ENCODE assay signal across 8 cellular contexts in the genomic region with DNA sequence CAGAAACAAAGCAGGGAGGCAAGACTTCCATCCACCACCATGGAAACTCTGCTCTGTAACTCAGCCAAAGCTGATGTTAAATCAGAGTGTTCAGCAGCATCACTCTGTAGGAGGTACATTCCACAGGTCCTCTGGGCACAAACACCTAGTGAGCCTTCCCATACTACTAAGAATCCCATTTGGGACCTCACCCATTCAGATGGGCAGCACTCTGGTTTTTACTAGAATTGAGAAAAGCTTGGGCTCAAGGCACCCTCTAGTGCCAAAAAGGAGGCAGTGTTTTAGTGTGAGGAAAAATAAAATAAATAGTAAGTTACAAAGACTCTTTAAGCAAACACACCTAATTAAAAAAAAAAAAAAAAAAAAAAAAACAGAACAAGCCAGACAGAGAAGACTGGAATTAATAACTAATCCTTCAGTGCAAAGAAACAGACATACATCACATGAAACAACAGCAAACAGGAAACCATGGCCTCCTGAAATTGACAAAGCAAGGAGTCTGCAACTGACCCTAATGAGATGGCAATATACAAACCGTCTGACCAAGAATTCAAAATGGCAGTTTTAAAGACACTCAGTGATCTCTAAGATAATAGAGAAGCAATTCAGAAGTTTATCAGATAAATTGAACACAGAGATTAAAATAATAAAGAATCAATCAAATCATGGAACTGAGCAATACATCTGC.
DNase-seq lines count a peak whose midpoint lies in the region; ATAC-seq and TF ChIP-seq lines count a peak whose summit lies in the region.
"Had no signal": no experiment of that assay in that cellular context is flagged by ENCODE, and none has a peak within 500 bp of the region (broad histone marks: within the 10 kb centered on the region; RNA-seq: fewer than 3 reads in every experiment).

No MANE protein-coding gene starts in this region.

- H3K36me3 ChIP-seq in right lobe of liver = no peaks in the 10 kb centered on the region
- H3K36me3 ChIP-seq in gastroesophageal sphincter = peaks cover 0 to 6% of the 10 kb centered on the region in 2 donors

- 55% methylated on average over 1 of the region's 1 CpG for WGBS in right lobe of liver (ENCODE audit: insufficient coverage, low coverage, low lambda C conversion rate, missing lambda C conversion rate)
- 47 to 67% methylated on average over 1 of the region's 1 CpG for WGBS in gastroesophageal sphincter (ENCODE audit: low coverage in 1 of 2), 2 donors

- H3K9me3 ChIP-seq in right lobe of liver = no peaks in the 10 kb centered on the region
- peaks cover 0 to 17% (median 0%) of the 10 kb centered on the region in 3 donors for H3K9me3 ChIP-seq in gastroesophageal sphincter

- H3K27ac ChIP-seq in right lobe of liver (no peak overlapping the region), gastroesophageal sphincter (no peak overlapping the region)

- H3K36me3 Mint-ChIP-seq in WTC11 = peaks cover 50% of the 10 kb centered on the region

- H3K4me3 ChIP-seq in GM12864 (ENCODE audit: low read depth, low read length) (no peak overlapping the region), right lobe of liver (no peak overlapping the region), gastroesophageal sphincter (no peak overlapping the region)

- H3K4me1 ChIP-seq in right lobe of liver = no peaks in the 10 kb centered on the region
- no peaks in the 10 kb centered on the region for H3K4me1 ChIP-seq in gastroesophageal sphincter

- POLR2A ChIA-PET in WTC11 (lab: Charles Lee) = interaction anchor here (0.6 kb wide), 1 partner anchor 51 kb away, joined by 3 read pairs; no protein-coding TSS in a partner anchor

- DNase-seq in GM12864 (ENCODE audit: low read depth) (no peak), WTC11 (ENCODE audit: low spot score) (peak; percentile 18), right lobe of liver (no peak), NCI-H187 treated with DMSO at 0.1 percent for 48 hours (lab: John Stamatoyannopoulos, UW) (no peak), COLO668 (lab: John Stamatoyannopoulos, UW; ENCODE audit: unreplicated experiment) (no peak)
- DNase-seq: islet precursor cell had no signal

- intact Hi-C loops in right lobe of liver (cut with DNase I) = no loop called here

- H3K9me3 Mint-ChIP-seq in WTC11 = peaks cover 50% of the 10 kb centered on the region

- H3K27ac Mint-ChIP-seq in WTC11 = peak overlapping the region; percentile 51; the same call in 1 of the 2 replicates

- ATAC-seq in HG02623 (IDR thresholded peaks at IDR 0.05; ENCODE audit: unreplicated experiment) = peak; percentile 48
- peak; percentile 98 for ATAC-seq in WTC11
- ATAC-seq in right lobe of liver = peak in 2 of 4 donors; percentile 32 to 38
- no peak for ATAC-seq in gastroesophageal sphincter

- TF ChIP-seq POLR2A in right lobe of liver (IDR thresholded peaks at IDR 0.05) (no peak), gastroesophageal sphincter (IDR thresholded peaks at IDR 0.05) (no peak)

- CTCF ChIA-PET in WTC11 (lab: Charles Lee) = interaction anchor here (0.6 to 4.1 kb wide), 13 partner anchors 12 to 730 kb away, joined by 3 to 21 read pairs (median 5); partner anchors contain the start of gene GNA14

- peaks cover 10% of the 10 kb centered on the region; the same call in 1 of the 2 replicates for H3K4me1 Mint-ChIP-seq in WTC11

- H3K27me3 ChIP-seq in right lobe of liver = no peaks in the 10 kb centered on the region
- no peaks in the 10 kb centered on the region for H3K27me3 ChIP-seq in gastroesophageal sphincter

- peak; percentile 47 for TF ChIP-seq CTCF in GM12864 (IDR thresholded peaks at IDR 0.05; ENCODE audit: low read depth, low read length, missing control alignments)
- no peak for TF ChIP-seq CTCF in WTC11 (IDR thresholded peaks at IDR 0.05)
- peak in 3 of 4 donors; percentile 14 to 40 (median 23) for TF ChIP-seq CTCF in right lobe of liver (IDR thresholded peaks at IDR 0.05)
- TF ChIP-seq CTCF in gastroesophageal sphincter (IDR thresholded peaks at IDR 0.05) = no peak

- no peaks in the 10 kb centered on the region for H3K27me3 Mint-ChIP-seq in WTC11 (ENCODE audit: low read depth)

- H3K4me3 Mint-ChIP-seq in WTC11 = no peak overlapping the region

- TF ChIP-seq EP300 in gastroesophageal sphincter (IDR thresholded peaks at IDR 0.05) = no peak

TF ChIP-seq in WTC11, 78 proteins besides CTCF, POLR2A, EP300 and RAD21:
- TF ChIP-seq FOXK1 (CRISPR knock-in tag; IDR thresholded peaks at IDR 0.05) (no peak), ZNF423 (CRISPR knock-in tag; IDR thresholded peaks at IDR 0.05) (peak; percentile 28; the same call in 1 of the 2 replicates), TEAD1 (CRISPR knock-in tag; IDR thresholded peaks at IDR 0.05) (no peak), ZNF396 (CRISPR knock-in tag; IDR thresholded peaks at IDR 0.05; ENCODE audit: borderline replicate concordance) (no peak), ZNF671 (CRISPR knock-in tag; IDR thresholded peaks at IDR 0.05) (no peak), CREM (CRISPR knock-in tag; IDR thresholded peaks at IDR 0.05) (no peak)

Comparison
In these comparisons a context has a peak if more than half of its experiments do, and no peak if none do; other contexts are left out.
1. CTCF ChIP-seq: peak in GM12864 (single experiment) and right lobe of liver (3 of 4); none in WTC11 (single experiment) and gastroesophageal sphincter (0 of 4).